Comparison of ENCODE assay signal across 8 cellular contexts in the genomic region with DNA sequence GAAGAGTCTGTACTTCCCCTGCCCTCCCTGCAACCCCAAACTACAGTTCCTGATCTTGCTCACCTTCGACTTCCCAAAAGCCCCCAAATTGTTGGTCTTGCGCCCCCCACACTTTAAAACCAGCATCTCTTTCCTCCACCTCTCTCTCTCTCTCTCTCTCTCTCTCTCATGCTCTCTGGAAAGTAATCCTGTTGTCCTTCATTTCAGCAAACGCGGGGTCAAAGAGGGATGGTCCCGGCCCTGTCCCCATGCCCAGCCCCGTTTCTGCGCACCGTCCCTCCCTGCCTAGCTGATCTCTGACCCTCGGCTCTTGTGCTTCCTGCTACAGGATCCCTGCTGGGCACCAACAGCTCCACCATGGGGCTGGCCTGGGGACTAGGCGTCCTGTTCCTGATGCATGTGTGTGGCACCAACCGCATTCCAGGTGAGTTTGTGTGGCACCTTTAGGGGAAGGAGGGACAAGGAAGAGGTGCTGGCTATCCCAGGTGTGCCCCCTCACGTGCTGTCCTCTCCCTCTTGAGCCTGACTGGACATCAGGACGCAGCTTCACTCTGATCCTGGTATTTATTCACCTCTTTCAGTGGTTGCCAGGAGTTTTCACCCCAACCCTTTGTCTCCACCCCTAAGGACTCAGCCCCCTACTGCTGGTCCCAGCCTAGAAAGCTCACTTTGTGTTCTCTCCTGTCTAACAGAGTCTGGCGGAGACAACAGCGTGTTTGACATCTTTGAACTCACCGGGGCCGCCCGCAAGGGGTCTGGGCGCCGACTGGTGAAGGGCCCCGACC. TPM values are rescaled to one million over a fixed set of nuclear protein-coding genes. Genes with fewer than 3 reads are reported as not detected.
A peak's percentile ranks its signal among the peaks of the same experiment; 100 is the strongest.
DNase-seq lines count a peak whose midpoint lies in the region; TF ChIP-seq lines count a peak whose summit lies in the region.

No MANE protein-coding gene starts in this region.

- 5 to 8% methylated on average over 20 to 21 of the region's 21 CpGs for WGBS in GM23248 (ENCODE audit: low coverage in 1 of 2, low lambda C conversion rate in 2 of 2, missing lambda C conversion rate in 2 of 2), 2 experiments
- WGBS in mesodermal cell (ENCODE audit: insufficient coverage in 2 of 2), 2 experiments, result 47 to 48% methylated on average over 20 to 21 of the region's 21 CpGs

- H3K4me3 ChIP-seq in GM23248, result peak overlapping the region; percentile 74
- H3K4me3 ChIP-seq in OCI-LY3 (ENCODE audit: low read length), result no peak overlapping the region
- H3K4me3 ChIP-seq in duodenal mucosa (ENCODE audit: low read depth in 1 of 2, low read length in 2 of 2), result peak overlapping the region; percentile 58 to 68
- peak overlapping the region; percentile 65 for H3K4me3 ChIP-seq in mesodermal cell (ENCODE audit: extremely low read depth, insufficient read depth, low read length, poor library complexity, severe bottlenecking)

- H3K27ac ChIP-seq in GM23248 (peak overlapping the region; percentile 95), OCI-LY3 (ENCODE audit: low read length) (no peak overlapping the region), duodenal mucosa (ENCODE audit: low read depth, low read length) (peak overlapping the region; percentile 23), mesodermal cell (ENCODE audit: low read depth, low read length, severe bottlenecking) (peak overlapping the region; percentile 48), substantia nigra (ENCODE audit: low read depth, low read length, poor library complexity, severe bottlenecking) (no peak overlapping the region)

- H3K9me3 ChIP-seq in GM23248 (ENCODE audit: low read depth), result no peaks in the 10 kb centered on the region
- no peaks in the 10 kb centered on the region for H3K9me3 ChIP-seq in OCI-LY3 (ENCODE audit: insufficient read depth, low read length)
- H3K9me3 ChIP-seq in duodenal mucosa (ENCODE audit: control insufficient read depth in 1 of 2, low read length in 2 of 2), result no peaks in the 10 kb centered on the region
- no peaks in the 10 kb centered on the region for H3K9me3 ChIP-seq in mesodermal cell (ENCODE audit: control insufficient read depth, low read length)

- H3F3A ChIP-seq in GM23248 (ENCODE audit: insufficient read depth), result peaks cover 70% of the 10 kb centered on the region

- H3K4me2 ChIP-seq in GM23248 (ENCODE audit: unreplicated experiment) (peak overlapping the region; percentile 75), OCI-LY3 (ENCODE audit: low read length) (no peak overlapping the region)

- in situ Hi-C loops in GM23248 (cut with MboI), result loop anchor here (5.0 kb wide), 1 partner anchor 409 kb away; no protein-coding TSS in a partner anchor

- peak overlapping the region; percentile 89 for H3K9ac ChIP-seq in GM23248
- H3K9ac ChIP-seq in OCI-LY3 (ENCODE audit: low read length), result no peak overlapping the region
- H3K9ac ChIP-seq in duodenal mucosa (ENCODE audit: low read depth in 1 of 2, low read length in 2 of 2), result peak overlapping the region; percentile 52 to 61

- TF ChIP-seq CTCF in OCI-LY3 (IDR thresholded peaks at IDR 0.05; ENCODE audit: low read depth, low read length), result peak; percentile 31; the same call in 1 of the 2 replicates

- DNase-seq in GM23248 (peak; percentile 86), substantia nigra (lab: John Stamatoyannopoulos, UW) (no peak), NCI-H2081 treated with DMSO at 0.1 percent for 48 hours (lab: John Stamatoyannopoulos, UW) (no peak), OCI-M2 (lab: John Stamatoyannopoulos, UW; ENCODE audit: unreplicated experiment) (no peak), A172 (ENCODE audit: low spot score) (no peak)

- H3K79me2 ChIP-seq in GM23248 (ENCODE audit: insufficient read depth) (peaks cover 15% of the 10 kb centered on the region; the same call in 1 of the 2 replicates), OCI-LY3 (ENCODE audit: low read length) (no peaks in the 10 kb centered on the region)

- H3K27me3 ChIP-seq in GM23248 (replicated peaks; ENCODE audit: insufficient read depth) (no peaks in the 10 kb centered on the region), OCI-LY3 (ENCODE audit: low read depth, low read length) (no peaks in the 10 kb centered on the region), duodenal mucosa (ENCODE audit: control insufficient read depth in 1 of 2, insufficient read depth in 2 of 2, low read length in 2 of 2) (no peaks in the 10 kb centered on the region)

- peaks cover 29% of the 10 kb centered on the region; the same call in 1 of the 2 replicates for H4K20me1 ChIP-seq in GM23248 (ENCODE audit: insufficient read depth)
- no peaks in the 10 kb centered on the region for H4K20me1 ChIP-seq in OCI-LY3 (ENCODE audit: insufficient read depth, low read length)

- no peaks in the 10 kb centered on the region for H3K9me2 ChIP-seq in GM23248 (ENCODE audit: insufficient read depth)

- H3K4me1 ChIP-seq in GM23248 (ENCODE audit: insufficient read depth), result peaks cover 16% of the 10 kb centered on the region
- H3K4me1 ChIP-seq in OCI-LY3 (ENCODE audit: low read length), result peaks cover 16% of the 10 kb centered on the region
- peaks cover 6 to 19% of the 10 kb centered on the region in 2 donors for H3K4me1 ChIP-seq in duodenal mucosa (ENCODE audit: control insufficient read depth in 1 of 2, insufficient read depth in 2 of 2, low read length in 2 of 2)
- peaks cover 33% of the 10 kb centered on the region for H3K4me1 ChIP-seq in mesodermal cell (ENCODE audit: control insufficient read depth, insufficient read depth, low read length, poor library complexity, severe bottlenecking)

- H2AFZ ChIP-seq in GM23248 (no peak overlapping the region), OCI-LY3 (ENCODE audit: low read depth, low read length) (no peak overlapping the region)

- H3K36me3 ChIP-seq in GM23248 (ENCODE audit: low read depth) (peaks cover 38% of the 10 kb centered on the region), OCI-LY3 (replicated peaks; ENCODE audit: low read depth, low read length) (no peaks in the 10 kb centered on the region), duodenal mucosa (ENCODE audit: control insufficient read depth in 1 of 2, insufficient read depth in 2 of 2, low read length in 2 of 2) (peaks cover 5 to 9% of the 10 kb centered on the region in 2 donors), mesodermal cell (ENCODE audit: control insufficient read depth, insufficient read depth, low read length) (peaks cover 51% of the 10 kb centered on the region)

RNA-seq across cellular contexts. Expression of a gene that starts 0.8 kb away (rescaled TPM):
- 7,697 and 8,549 TPM in 2 replicates for total RNA-seq in GM23248 (2014; rRNA removed; shearing (Covaris generic))
- 2,858 and 2,877 TPM in 2 replicates for polyA plus RNA-seq in GM23248 (2016; fragmentation: Nextera tagmentation; extraction: Ambion mirVana)
- 81.2 TPM for polyA plus RNA-seq in mesodermal cell (2013, experiment 1 of 2)
- polyA plus RNA-seq in mesodermal cell (2013, experiment 2 of 2), result 74.4 TPM
- 26.4 and 49.2 TPM in 2 replicates for total RNA-seq in A172 (2014; rRNA removed; shearing (Covaris generic))

Comparison
In these comparisons a context has a peak if more than half of its experiments do, and no peak if none do; other contexts are left out.
1. H3K27ac ChIP-seq: peak in GM23248 (single experiment), duodenal mucosa (single experiment) and mesodermal cell (single experiment); none in OCI-LY3 (single experiment) and substantia nigra (single experiment).
2. RNA of a gene that starts 0.8 kb away (total RNA-seq): 7,697 to 8,549 TPM in GM23248; 26.4 to 49.2 TPM in A172; every median in the first group is over 100 times any median in the second.